8 cellular contexts compared by ENCODE assay signal in genomic region chr16:31700530-31701388, GRCh38.
DNase-seq lines count a peak whose midpoint lies in the region; ATAC-seq and TF ChIP-seq lines count a peak whose summit lies in the region.

No MANE protein-coding gene starts in this region.

- H3K27ac ChIP-seq in 22Rv1 = no peak overlapping the region
- H3K27ac ChIP-seq in ovary = peak overlapping the region in 1 of 2 donors; percentile 49
- H3K27ac ChIP-seq in tibial nerve = peak overlapping the region in 2 of 4 donors; percentile 71 to 87

- ATAC-seq in GM18508 (IDR thresholded peaks at IDR 0.05; ENCODE audit: insufficient read depth, unreplicated experiment) = peak; percentile 50
- peak; percentile 55 for ATAC-seq in HG02943 (IDR thresholded peaks at IDR 0.05; ENCODE audit: low read depth, unreplicated experiment)

- H3K4me3 ChIP-seq in ovary (peak overlapping the region; percentile 78), tibial nerve (peak overlapping the region; percentile 49 to 82 (median 70))

- peak; percentile 64 for DNase-seq in OCI-M1 (lab: John Stamatoyannopoulos, UW)
- peak; percentile 63 for DNase-seq in activated effector memory CD4-positive, alpha-beta T cell treated with Interleukin-2 at 50 U/mL for 16 hours
- DNase-seq in globus pallidus (ENCODE audit: low spot score) = peak; percentile 59
- peak; percentile 79 to 88 (median 84) for DNase-seq in ovary
- peak; percentile 75 to 80 for DNase-seq in tibial nerve (ENCODE audit: low spot score in 2 of 2)

- WGBS in ovary, 3 donors = 1% methylated on average over 54 to 56 of the region's 56 CpGs
- 2 to 3% methylated on average over 44 to 56 of the region's 56 CpGs for WGBS in tibial nerve, 2 donors

- no peak for TF ChIP-seq POLR2A in ovary (IDR thresholded peaks at IDR 0.05)
- TF ChIP-seq POLR2A in tibial nerve (IDR thresholded peaks at IDR 0.05) = no peak

- TF ChIP-seq EP300 in ovary (IDR thresholded peaks at IDR 0.05) (no peak), tibial nerve (IDR thresholded peaks at IDR 0.05) (no peak)

- H3K4me1 ChIP-seq in ovary (ENCODE audit: insufficient read depth) (no peaks in the 10 kb centered on the region), tibial nerve (peaks cover 0 to 20% (median 0%) of the 10 kb centered on the region in 4 donors)

- peak; percentile 18; the same call in 1 of the 2 replicates for TF ChIP-seq CTCF in 22Rv1 (IDR thresholded peaks at IDR 0.05)
- TF ChIP-seq CTCF in ovary (IDR thresholded peaks at IDR 0.05) = no peak
- TF ChIP-seq CTCF in tibial nerve (IDR thresholded peaks at IDR 0.05) = no peak

- H3K9me3 ChIP-seq in ovary (no peaks in the 10 kb centered on the region), tibial nerve (no peaks in the 10 kb centered on the region)

- no peaks in the 10 kb centered on the region for H3K27me3 ChIP-seq in ovary
- peaks cover 0 to 7% of the 10 kb centered on the region in 2 donors for H3K27me3 ChIP-seq in tibial nerve

- intact Hi-C loops in ovary (cut with DNase I) = loop anchor here in 1 of 4 donors (10.0 kb wide), 2 partner anchors 196 to 516 kb away; partner anchors contain the start of genes FUS and RUSF1

- no peaks in the 10 kb centered on the region for H3K36me3 ChIP-seq in ovary
- peaks cover 0 to 32% (median 0%) of the 10 kb centered on the region in 3 donors for H3K36me3 ChIP-seq in tibial nerve
